Comparison of ENCODE assay signal across 20 cellular contexts in genomic region chr13:50757021-50757420, GRCh38.
DNase-seq lines count a peak whose midpoint lies in the region; ATAC-seq and TF ChIP-seq lines count a peak whose summit lies in the region.
"Had no signal": no experiment of that assay in that cellular context is flagged by ENCODE, and none has a peak within 500 bp of the region (broad histone marks: within the 10 kb centered on the region; RNA-seq: fewer than 3 reads in every experiment).

No MANE protein-coding gene starts in this region.

- POLR2A ChIA-PET in activated B cell treated with CpG ODN at 0.5 μM for 24 hours (lab: Charles Lee), result interaction anchor here (1.0 to 2.4 kb wide), 3 partner anchors 42 to 631 kb away, joined by 3 to 7 read pairs (median 6); no protein-coding TSS in a partner anchor

- peaks cover 46% of the 10 kb centered on the region for H3K4me1 Mint-ChIP-seq in activated B cell treated with CpG ODN at 0.5 μM for 24 hours
- peaks cover 5% of the 10 kb centered on the region for H3K4me1 Mint-ChIP-seq in glutamatergic neuron (ENCODE audit: low read depth, unreplicated experiment)
- H3K4me1 Mint-ChIP-seq in type B pancreatic cell (ENCODE audit: unreplicated experiment), result no peaks in the 10 kb centered on the region

- H3K9me3 Mint-ChIP-seq in activated B cell treated with CpG ODN at 0.5 μM for 24 hours, result peaks cover 5% of the 10 kb centered on the region
- peaks cover 15% of the 10 kb centered on the region for H3K9me3 Mint-ChIP-seq in glutamatergic neuron (ENCODE audit: unreplicated experiment)
- H3K9me3 Mint-ChIP-seq in type B pancreatic cell, result peaks cover 13% of the 10 kb centered on the region
- H3K9me3 Mint-ChIP-seq: CD4-positive, alpha-beta T cell; natural killer cell had no signal

- no peak for ATAC-seq in activated B cell treated with CpG ODN at 0.5 μM for 24 hours (ENCODE audit: low read depth)
- ATAC-seq: activated CD4-positive, alpha-beta T cell treated with anti-CD3 and anti-CD28 coated beads for 36 hours; left ventricle myocardium superior; natural killer cell; psoas muscle had no signal

- H3K27ac Mint-ChIP-seq in activated B cell treated with CpG ODN at 0.5 μM for 24 hours, result peak overlapping the region; percentile 87
- peak overlapping the region; percentile 84 for H3K27ac Mint-ChIP-seq in glutamatergic neuron (ENCODE audit: unreplicated experiment)
- peak overlapping the region; percentile 12 for H3K27ac Mint-ChIP-seq in type B pancreatic cell
- H3K27ac Mint-ChIP-seq: activated CD4-positive, alpha-beta T cell treated with anti-CD3 and anti-CD28 coated beads for 36 hours; CD4-positive, alpha-beta T cell; natural killer cell had no signal

- no peaks in the 10 kb centered on the region for H3K36me3 Mint-ChIP-seq in activated B cell treated with CpG ODN at 0.5 μM for 24 hours (ENCODE audit: low read depth)
- peaks cover 30% of the 10 kb centered on the region for H3K36me3 Mint-ChIP-seq in glutamatergic neuron (ENCODE audit: unreplicated experiment)
- H3K36me3 Mint-ChIP-seq in type B pancreatic cell, result peaks cover 13% of the 10 kb centered on the region
- H3K36me3 Mint-ChIP-seq: natural killer cell had no signal

- no peaks in the 10 kb centered on the region for H3K27me3 Mint-ChIP-seq in activated B cell treated with CpG ODN at 0.5 μM for 24 hours
- H3K27me3 Mint-ChIP-seq in glutamatergic neuron (ENCODE audit: unreplicated experiment), result peaks cover 4% of the 10 kb centered on the region
- no peaks in the 10 kb centered on the region for H3K27me3 Mint-ChIP-seq in type B pancreatic cell
- H3K27me3 Mint-ChIP-seq: CD4-positive, alpha-beta T cell had no signal

- H3K4me3 Mint-ChIP-seq in activated B cell treated with CpG ODN at 0.5 μM for 24 hours (no peak overlapping the region), glutamatergic neuron (ENCODE audit: unreplicated experiment) (peak overlapping the region; percentile 7), type B pancreatic cell (no peak overlapping the region)
- H3K4me3 Mint-ChIP-seq: activated CD4-positive, alpha-beta T cell treated with anti-CD3 and anti-CD28 coated beads for 36 hours; CD4-positive, alpha-beta T cell; natural killer cell had no signal

- DNase-seq in NCI-H345 treated with DMSO at 0.1 percent for 48 hours (lab: John Stamatoyannopoulos, UW; ENCODE audit: unreplicated experiment) (peak; percentile 15), NCI-H345 (lab: John Stamatoyannopoulos, UW) (no peak), activated B cell treated with CpG ODN at 0.5 μM for 24 hours (no peak), glutamatergic neuron (no peak), type B pancreatic cell (ENCODE audit: extremely low spot score, unreplicated experiment) (no peak), NCI-H510A (lab: John Stamatoyannopoulos, UW) (no peak), GDM1 (lab: John Stamatoyannopoulos, UW) (no peak), iPS-NIHi7 (ENCODE audit: extremely low spot score) (no peak)
- DNase-seq: activated CD4-positive, alpha-beta T cell treated with anti-CD3 and anti-CD28 coated beads for 36 hours; activated CD8-positive, alpha-beta memory T cell treated with anti-CD3 and anti-CD28 coated beads, Interleukin-2, amount 50 U/mL, for 4 hours; activated naive CD4-positive, alpha-beta T cell treated with Interleukin-2 at 50 U/mL for 16 hours; CD4-positive, alpha-beta T cell; Kasumi-1; left ventricle myocardium superior; natural killer cell; NCI-H524 treated with DMSO at 0.1 percent for 48 hours; psoas muscle; stimulated activated naive CD4-positive, alpha-beta T cell treated with Interleukin-2 at 50 U/mL for 16 hours; T-helper 9 cell; upper lobe of left lung had no signal

- intact Hi-C loops in activated B cell treated with CpG ODN at 0.5 μM for 24 hours (cut with micrococcal nuclease), result loop anchor here (2.0 to 5.0 kb wide), 3 partner anchors 14 to 155 kb away; no protein-coding TSS in a partner anchor

- no peak for TF ChIP-seq CTCF in activated B cell treated with CpG ODN at 0.5 μM for 24 hours (IDR thresholded peaks at IDR 0.05)
- TF ChIP-seq CTCF in glutamatergic neuron (IDR thresholded peaks at IDR 0.05; ENCODE audit: partially characterized antibody, unreplicated experiment), result no peak
- no peak for TF ChIP-seq CTCF in type B pancreatic cell (conservative IDR thresholded peaks at IDR 0.05)

- CTCF ChIA-PET in activated B cell treated with CpG ODN at 0.5 μM for 24 hours (lab: Charles Lee), result interaction anchor here (1.6 to 1.8 kb wide), 2 partner anchors 28 to 44 kb away, joined by 4 to 17 read pairs; no protein-coding TSS in a partner anchor

Comparison
In these comparisons a context has a peak if more than half of its experiments do, and no peak if none do; other contexts are left out.
1. H3K27ac Mint-ChIP-seq: peak in every context shown above with its lines; median percentile 87 in activated B cell treated with CpG ODN at 0.5 μM for 24 hours; 84 in glutamatergic neuron; 12 in type B pancreatic cell.